ENCODE assay signal across 7 cellular contexts in the genomic region with DNA sequence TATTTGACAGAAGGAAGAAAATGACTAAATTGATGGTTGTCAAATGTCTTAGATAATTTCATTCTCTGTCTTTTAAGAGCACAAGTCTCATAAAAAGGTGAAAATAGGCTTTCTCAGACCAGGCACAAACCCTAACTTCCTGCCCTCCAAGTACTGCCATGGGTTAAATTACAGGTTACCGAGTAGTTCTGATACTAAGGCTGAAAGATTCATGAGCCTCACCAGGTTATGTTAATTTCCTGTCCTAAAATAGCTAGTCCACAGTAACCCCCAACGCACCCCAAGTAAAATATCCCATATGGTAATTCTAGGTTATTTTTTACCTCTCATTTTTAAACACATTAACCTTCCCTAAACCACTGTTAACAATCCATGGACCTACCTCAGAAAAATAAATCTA. TPM values are rescaled to one million over a fixed set of nuclear protein-coding genes. Genes with fewer than 3 reads are reported as not detected.
A peak's percentile ranks its signal among the peaks of the same experiment; 100 is the strongest.
DNase-seq lines count a peak whose midpoint lies in the region; ATAC-seq lines count a peak whose summit lies in the region.

No MANE protein-coding gene starts in this region.

- H3K36me3 Mint-ChIP-seq in naive thymus-derived CD8-positive, alpha-beta T cell, result peaks cover 2 to 16% (median 8%) of the 10 kb centered on the region in 3 donors

- H3K4me1 Mint-ChIP-seq in naive thymus-derived CD8-positive, alpha-beta T cell, result peaks cover 41 to 86% (median 80%) of the 10 kb centered on the region in 4 donors

- POLR2A ChIA-PET in naive thymus-derived CD8-positive, alpha-beta T cell (lab: Charles Lee), result interaction anchor here (1.1 to 1.4 kb wide), 2 partner anchors 41 to 43 kb away, joined by 3 to 4 read pairs; no protein-coding TSS in a partner anchor

- H3K27me3 Mint-ChIP-seq in naive thymus-derived CD8-positive, alpha-beta T cell, result no peaks in the 10 kb centered on the region

- peaks cover 0 to 18% (median 3%) of the 10 kb centered on the region in 9 donors for H3K9me3 Mint-ChIP-seq in naive thymus-derived CD8-positive, alpha-beta T cell

- H3K4me3 Mint-ChIP-seq in naive thymus-derived CD8-positive, alpha-beta T cell, result peak overlapping the region; percentile 0 to 68 (median 43)

- ATAC-seq in GM18867 (IDR thresholded peaks at IDR 0.05; ENCODE audit: unreplicated experiment), result peak; percentile 89
- ATAC-seq in GM21528 (IDR thresholded peaks at IDR 0.05; ENCODE audit: low FRiP score, unreplicated experiment), result peak; percentile 74
- peak; percentile 78 for ATAC-seq in HG03354 (IDR thresholded peaks at IDR 0.05; ENCODE audit: poor library complexity, severe bottlenecking, unreplicated experiment)
- ATAC-seq in naive thymus-derived CD8-positive, alpha-beta T cell, result peak; percentile 37 to 63

- DNase-seq in naive thymus-derived CD8-positive, alpha-beta T cell, result peak in 1 of 10 donors; percentile 6
- DNase-seq in T-helper 9 cell, result no peak
- no peak for DNase-seq in NCI-H1092 treated with DMSO at 0.1 percent for 48 hours (lab: John Stamatoyannopoulos, UW)
- no peak for DNase-seq in ureter (ENCODE audit: low spot score)

- peak overlapping the region in 9 of 10 donors; percentile 0 to 73 (median 11) for H3K27ac Mint-ChIP-seq in naive thymus-derived CD8-positive, alpha-beta T cell

RNA-seq across cellular contexts. Expression of a gene that starts 42.0 kb away (rescaled TPM):
- total RNA-seq in naive thymus-derived CD8-positive, alpha-beta T cell, result 10 to 100 TPM; 38.1 to 38.5 TPM
- polyA plus RNA-seq in naive thymus-derived CD8-positive, alpha-beta T cell, result 10 to 100 TPM; 12.7 to 14.1 (median 12.8) TPM
- total RNA-seq in ureter, result 48.4 TPM
